21 cellular contexts compared by ENCODE assay signal in the genomic region with DNA sequence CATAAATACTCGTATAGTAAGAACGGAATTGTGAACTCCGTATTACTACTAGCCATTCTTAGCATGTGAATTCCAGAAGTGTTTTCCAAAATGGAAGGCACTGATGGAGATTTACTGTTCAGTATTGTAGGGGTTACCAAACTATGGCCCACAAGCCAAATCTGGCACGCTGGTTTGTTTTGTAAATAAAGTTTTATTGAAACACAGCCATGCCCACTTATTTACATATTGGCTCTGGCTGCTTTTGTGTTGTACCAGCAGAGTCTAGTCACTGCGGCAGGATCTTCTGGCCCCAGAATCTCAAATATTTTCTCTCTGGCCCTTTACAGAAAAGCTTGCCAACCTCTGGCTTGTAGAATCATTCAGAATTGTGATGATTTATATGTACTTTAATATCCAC.
"Had no signal": no experiment of that assay in that cellular context is flagged by ENCODE, and none has a peak within 500 bp of the region (broad histone marks: within the 10 kb centered on the region; RNA-seq: fewer than 3 reads in every experiment).

No MANE protein-coding gene starts in this region.

- H3K27ac ChIP-seq: RWPE1 had no signal

- H3K9ac ChIP-seq: SK-N-SH had no signal

- DNase-seq: KBM-7; MV-4-11; NCI-H1092; NCI-H1105 treated with DMSO at 0.1 percent for 48 hours; NCI-H1417 treated with DMSO at 0.1 percent for 48 hours; NCI-H146; NCI-H1694 treated with DMSO at 0.1 percent for 48 hours; NCI-H1930; NCI-H2081; NCI-H2107; NCI-H2227 treated with DMSO at 0.1 percent for 48 hours; NCI-H524; NCI-H526 treated with DMSO at 0.1 percent for 48 hours; NCI-H82; NK-92 treated with Interleukin-12 subunit alpha and Interleukin-12 subunit beta, amount 100 ng/mL, for 24 hours; PC-3; SHP77; SK-N-SH; SW 1271; T-cell had no signal

- H3K9me3 ChIP-seq: SK-N-SH had no signal

- ATAC-seq: PC-3 had no signal

- H3K4me2 ChIP-seq: SK-N-SH had no signal
